In genomic region chr17:5182597-5183409, GRCh38 we compare ENCODE assay signal across 1 cellular context.
TF ChIP-seq lines count a peak whose summit lies in the region.

No MANE protein-coding gene starts in this region.

TF ChIP-seq in K562, 482 proteins besides CTCF, POLR2A, EP300 and RAD21:
- TF ChIP-seq NFXL1 (CRISPR knock-in tag; IDR thresholded peaks at IDR 0.05) (no peak), PHTF2 (CRISPR knock-in tag; IDR thresholded peaks at IDR 0.05) (no peak), ZNF75A (CRISPR knock-in tag; IDR thresholded peaks at IDR 0.05) (peak; percentile 89), NCOA4 (IDR thresholded peaks at IDR 0.05; ENCODE audit: partially characterized antibody) (no peak), NEUROD1 (IDR thresholded peaks at IDR 0.05; ENCODE audit: borderline replicate concordance, low read depth, low read length, partially characterized antibody) (no peak), TRIM25 (IDR thresholded peaks at IDR 0.05; ENCODE audit: borderline replicate concordance) (no peak)
